ENCODE assay signal across 11 cellular contexts in the genomic region with DNA sequence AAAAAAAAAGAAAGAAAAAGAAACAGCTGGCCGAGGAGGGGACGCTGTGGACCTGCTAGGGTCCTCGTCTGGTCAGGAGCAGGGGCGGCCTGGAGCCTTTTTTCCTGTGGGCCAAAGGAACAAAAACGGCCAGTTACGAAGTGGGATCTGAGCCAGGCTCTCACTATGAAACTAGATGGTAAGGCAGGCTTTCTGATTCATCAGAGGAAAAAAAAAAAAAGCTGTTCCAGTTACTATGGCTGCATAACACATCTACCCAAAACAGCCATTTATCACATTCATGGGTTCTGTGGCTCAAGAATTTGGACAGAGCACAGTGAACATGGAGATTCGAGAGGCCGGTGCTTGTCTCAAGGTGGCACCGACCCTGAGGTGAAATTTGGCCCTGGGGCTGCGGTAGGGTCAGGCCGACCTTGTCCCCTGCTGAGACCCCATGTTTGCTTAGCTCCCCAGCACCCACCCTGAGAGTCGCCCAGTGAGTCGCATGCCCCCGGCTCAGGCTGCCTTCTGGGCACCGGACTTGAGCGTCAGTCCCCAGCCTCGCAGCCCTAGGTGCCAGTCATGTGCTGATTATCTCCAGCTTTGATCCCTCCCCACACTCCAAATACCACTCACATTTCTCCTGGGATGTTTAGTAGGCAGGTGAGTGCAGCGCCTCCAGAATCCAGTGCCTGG. TPM values are rescaled to one million over a fixed set of nuclear protein-coding genes. Genes with fewer than 3 reads are reported as not detected.
DNase-seq lines count a peak whose midpoint lies in the region; ATAC-seq and TF ChIP-seq lines count a peak whose summit lies in the region.
"Had no signal": no experiment of that assay in that cellular context is flagged by ENCODE, and none has a peak within 500 bp of the region (broad histone marks: within the 10 kb centered on the region; RNA-seq: fewer than 3 reads in every experiment).

No MANE protein-coding gene starts in this region.

- no peak overlapping the region for H3K27ac Mint-ChIP-seq in WTC11
- H3K27ac Mint-ChIP-seq: immature natural killer cell had no signal

- POLR2A ChIA-PET in SK-N-SH (lab: Yijun Ruan, JAX) (no interaction called here), WTC11 (lab: Charles Lee) (interaction anchor here (0.6 kb wide), 1 partner anchor 507 kb away, joined by 3 read pairs; no protein-coding TSS in a partner anchor)

- H4K91ac ChIP-seq in trophoblast cell (ENCODE audit: low read depth, low read length): no peak overlapping the region

- TF ChIP-seq EP300 in SK-N-SH (IDR thresholded peaks at IDR 0.05; ENCODE audit: borderline replicate concordance in 1 of 2, low read depth in 1 of 2, low read length in 1 of 2): no peak

- ATAC-seq in GM19467 (IDR thresholded peaks at IDR 0.05; ENCODE audit: unreplicated experiment) (no peak), WTC11 (no peak)

- H2BK120ac ChIP-seq in trophoblast cell (ENCODE audit: insufficient read depth, low read length, poor library complexity): no peak overlapping the region

- TF ChIP-seq RAD21 in SK-N-SH (IDR thresholded peaks at IDR 0.05; ENCODE audit: low read length): no peak

- no peaks in the 10 kb centered on the region for H3K27me3 ChIP-seq in SK-N-SH (ENCODE audit: insufficient read depth)
- no peaks in the 10 kb centered on the region for H3K27me3 ChIP-seq in trophoblast cell (ENCODE audit: insufficient read depth, low read length)

- no peak overlapping the region for H3K18ac ChIP-seq in trophoblast cell (ENCODE audit: low read length)

- H3K4ac ChIP-seq in trophoblast cell (ENCODE audit: low read depth, low read length): no peak overlapping the region

- H2BK12ac ChIP-seq in trophoblast cell (ENCODE audit: low read length): no peak overlapping the region

- H3K9me3 ChIP-seq in SK-N-SH: no peaks in the 10 kb centered on the region
- H3K9me3 ChIP-seq in trophoblast cell (ENCODE audit: insufficient read depth, low read depth, low read length): no peaks in the 10 kb centered on the region

- DNase-seq in CD1c-positive myeloid dendritic cell (ENCODE audit: extremely low spot score) (peak; percentile 43), SK-N-SH (peak; percentile 26), fibroblast of the aortic adventitia (ENCODE audit: low read depth) (peak; percentile 92), trophoblast cell (peak; percentile 35 to 79), NCI-H526 (lab: John Stamatoyannopoulos, UW) (no peak), NCI-H510A treated with DMSO at 0.1 percent for 48 hours (lab: John Stamatoyannopoulos, UW) (no peak), WTC11 (ENCODE audit: low spot score) (no peak)
- DNase-seq: immature natural killer cell; NCI-H2171 treated with DMSO at 0.1 percent for 48 hours; stimulated activated CD4-positive, alpha-beta T cell treated with anti-CD3 and anti-CD28 coated beads, Interleukin-2, amount 100 ng/mL, for 24 hours had no signal

- TF ChIP-seq CTCF in SK-N-SH (IDR thresholded peaks at IDR 0.05): no peak
- TF ChIP-seq CTCF in fibroblast of the aortic adventitia (IDR thresholded peaks at IDR 0.05; ENCODE audit: insufficient read depth, low read length): no peak
- no peak for TF ChIP-seq CTCF in WTC11 (IDR thresholded peaks at IDR 0.05)

- CTCF ChIA-PET in SK-N-SH (lab: Yijun Ruan, JAX): interaction anchor here (0.8 to 2.0 kb wide), 2 partner anchors 10 to 98 kb away, joined by 3 to 5 read pairs; no protein-coding TSS in a partner anchor
- CTCF ChIA-PET in WTC11 (lab: Charles Lee): interaction anchor here (0.7 to 1.1 kb wide), 3 partner anchors 9 to 148 kb away, joined by 3 to 4 read pairs (median 3); no protein-coding TSS in a partner anchor

- no peaks in the 10 kb centered on the region for H3K79me1 ChIP-seq in trophoblast cell (ENCODE audit: low read length)

- no peak overlapping the region for H3K4me3 Mint-ChIP-seq in WTC11
- H3K4me3 Mint-ChIP-seq: immature natural killer cell had no signal

- no peaks in the 10 kb centered on the region for H3K36me3 Mint-ChIP-seq in WTC11
- H3K36me3 Mint-ChIP-seq: immature natural killer cell had no signal

- no peaks in the 10 kb centered on the region for H3K4me1 ChIP-seq in SK-N-SH (ENCODE audit: control insufficient read depth in 1 of 2, insufficient read depth in 2 of 2, low read depth in 1 of 2, low read length in 1 of 2)
- H3K4me1 ChIP-seq in trophoblast cell (ENCODE audit: control insufficient read depth in 1 of 2, insufficient read depth in 2 of 2, low read length in 2 of 2): no peaks in the 10 kb centered on the region

- H3K27ac ChIP-seq in SK-N-SH (ENCODE audit: low read depth in 2 of 2, low read length in 1 of 2) (peak overlapping the region in 1 of 2 experiments; percentile 37; a peak in 1 of 4 replicates), trophoblast cell (ENCODE audit: low read depth, low read length) (no peak overlapping the region)

- no peaks in the 10 kb centered on the region for H3F3A ChIP-seq in SK-N-SH (replicated peaks; ENCODE audit: insufficient read depth)

- H3K36me3 ChIP-seq in SK-N-SH (replicated peaks in 1 of 2; ENCODE audit: control insufficient read depth in 1 of 2, insufficient read depth in 2 of 2, low read length in 1 of 2) (no peaks in the 10 kb centered on the region), trophoblast cell (ENCODE audit: control insufficient read depth in 1 of 2, insufficient read depth in 2 of 2, low read length in 2 of 2) (no peaks in the 10 kb centered on the region)

- no peaks in the 10 kb centered on the region for H4K20me1 ChIP-seq in SK-N-SH (ENCODE audit: insufficient read depth)

- peaks cover 18% of the 10 kb centered on the region for H3K4me1 Mint-ChIP-seq in WTC11
- H3K4me1 Mint-ChIP-seq: immature natural killer cell had no signal

- WGBS in SK-N-SH (ENCODE audit: low lambda C conversion rate): 78% methylated on average over 11 of the region's 18 CpGs
- no CpG with 5 or more reads among the region's 18 CpGs for WGBS in trophoblast cell (ENCODE audit: extremely low coverage, insufficient coverage, insufficient read length)

- H4K12ac ChIP-seq in trophoblast cell (ENCODE audit: low read depth, low read length): no peak overlapping the region

- no peak overlapping the region for H3K23ac ChIP-seq in trophoblast cell (ENCODE audit: low read length)

- no peaks in the 10 kb centered on the region for H3K9me3 Mint-ChIP-seq in WTC11
- H3K9me3 Mint-ChIP-seq: immature natural killer cell had no signal

- no peak overlapping the region for H2AK5ac ChIP-seq in trophoblast cell (ENCODE audit: low read length)

- H3K79me2 ChIP-seq in SK-N-SH (ENCODE audit: insufficient read depth) (no peaks in the 10 kb centered on the region), trophoblast cell (ENCODE audit: control insufficient read depth, insufficient read depth, low read length, poor library complexity) (no peaks in the 10 kb centered on the region)

- no peaks in the 10 kb centered on the region for H3K27me3 Mint-ChIP-seq in WTC11 (ENCODE audit: low read depth)

- no peaks in the 10 kb centered on the region for H3K9me2 ChIP-seq in SK-N-SH

- H3K4me3 ChIP-seq in SK-N-SH (ENCODE audit: low read depth in 2 of 2, low read length in 1 of 2) (no peak overlapping the region), fibroblast of the aortic adventitia (ENCODE audit: low read depth, low read length) (no peak overlapping the region), trophoblast cell (ENCODE audit: low read depth, low read length) (no peak overlapping the region)

- no peak overlapping the region for H3K14ac ChIP-seq in trophoblast cell (ENCODE audit: low read length)

- no peak overlapping the region for H2AFZ ChIP-seq in SK-N-SH (ENCODE audit: low read depth)
- H2AFZ ChIP-seq in trophoblast cell (ENCODE audit: insufficient read depth, low read length, poor library complexity): no peak overlapping the region

- no peak overlapping the region for H3K9ac ChIP-seq in SK-N-SH
- no peak overlapping the region for H3K9ac ChIP-seq in trophoblast cell (ENCODE audit: low read length)

- H4K8ac ChIP-seq in trophoblast cell (ENCODE audit: low read depth, low read length): no peak overlapping the region

- H3K4me2 ChIP-seq in SK-N-SH (no peak overlapping the region), trophoblast cell (ENCODE audit: low read length) (no peak overlapping the region)

- H2BK5ac ChIP-seq in trophoblast cell (ENCODE audit: low read depth, low read length, poor library complexity): no peak overlapping the region

TF ChIP-seq in SK-N-SH, 30 proteins besides CTCF, POLR2A, EP300 and RAD21 (continues in another document):
- TF ChIP-seq NFIC (IDR thresholded peaks at IDR 0.05; ENCODE audit: borderline replicate concordance): 0 out of 2 replicates have a peak, but pooled peaks have one; percentile 29

TF ChIP-seq in WTC11, 78 proteins besides CTCF, POLR2A, EP300 and RAD21 (continues in another document):
- TF ChIP-seq HMGXB4 (CRISPR knock-in tag; IDR thresholded peaks at IDR 0.05): no peak

RNA-seq across cellular contexts. Expression of gene MRGPRD, which starts 34.2 kb away (rescaled TPM):
- not detected in 2 replicates for polyA plus RNA-seq in SK-N-SH (2012; rRNA removed)
- polyA plus RNA-seq in SK-N-SH (2012; cell fraction: cytosol; rRNA removed): not detected in 2 replicates
- polyA plus RNA-seq in SK-N-SH (2012; cell fraction: nucleus; rRNA removed): not detected in 2 replicates
- total RNA-seq in fibroblast of the aortic adventitia (ENCODE audit: low replicate concordance): not detected in 2 replicates
- polyA plus RNA-seq in trophoblast cell (2013): not detected in 2 replicates
- not detected in 3 replicates for total RNA-seq in WTC11 (2021)
- polyA plus RNA-seq: immature natural killer cell had no signal

RNA-seq across cellular contexts. Expression of gene IGHMBP2, which starts 42.9 kb away (rescaled TPM):
- polyA plus RNA-seq in SK-N-SH (2012; rRNA removed): 7.8 and 9.0 TPM in 2 replicates
- 2.7 and 5.2 TPM in 2 replicates for polyA plus RNA-seq in SK-N-SH (2012; cell fraction: cytosol; rRNA removed)
- 29.1 and 32.4 TPM in 2 replicates for polyA plus RNA-seq in SK-N-SH (2012; cell fraction: nucleus; rRNA removed)
- total RNA-seq in fibroblast of the aortic adventitia (ENCODE audit: low replicate concordance) (10.8 and 11.0 TPM in 2 replicates), WTC11 (2021) (17.8 to 22.5 TPM (median 19.3 TPM) in 3 replicates)
- polyA plus RNA-seq in trophoblast cell (2013): 6.2 and 6.6 TPM in 2 replicates

RNA-seq across cellular contexts. Expression of gene MRPL21, which starts 42.9 kb away (rescaled TPM):
- 98.3 and 125 TPM in 2 replicates for polyA plus RNA-seq in SK-N-SH (2012; rRNA removed)
- polyA plus RNA-seq in SK-N-SH (2012; cell fraction: cytosol; rRNA removed): 84.3 and 115 TPM in 2 replicates
- polyA plus RNA-seq in SK-N-SH (2012; cell fraction: nucleus; rRNA removed): 54.2 and 63.0 TPM in 2 replicates
- total RNA-seq in fibroblast of the aortic adventitia (ENCODE audit: low replicate concordance): 57.8 and 62.9 TPM in 2 replicates
- polyA plus RNA-seq in trophoblast cell (2013): 47.9 and 49.0 TPM in 2 replicates
- total RNA-seq in WTC11 (2021): 80.1 to 83.6 TPM (median 82.3 TPM) in 3 replicates

Comparison
In these comparisons a context has a peak if more than half of its experiments do, and no peak if none do; other contexts are left out.
1. DNase-seq: peak in CD1c-positive myeloid dendritic cell (single experiment), SK-N-SH (single experiment), fibroblast of the aortic adventitia (single experiment) and trophoblast cell (2 of 2); none in NCI-H526 (0 of 2), NCI-H510A treated with DMSO at 0.1 percent for 48 hours (single experiment) and WTC11 (single experiment).